8 cellular contexts compared by ENCODE assay signal in the genomic region with DNA sequence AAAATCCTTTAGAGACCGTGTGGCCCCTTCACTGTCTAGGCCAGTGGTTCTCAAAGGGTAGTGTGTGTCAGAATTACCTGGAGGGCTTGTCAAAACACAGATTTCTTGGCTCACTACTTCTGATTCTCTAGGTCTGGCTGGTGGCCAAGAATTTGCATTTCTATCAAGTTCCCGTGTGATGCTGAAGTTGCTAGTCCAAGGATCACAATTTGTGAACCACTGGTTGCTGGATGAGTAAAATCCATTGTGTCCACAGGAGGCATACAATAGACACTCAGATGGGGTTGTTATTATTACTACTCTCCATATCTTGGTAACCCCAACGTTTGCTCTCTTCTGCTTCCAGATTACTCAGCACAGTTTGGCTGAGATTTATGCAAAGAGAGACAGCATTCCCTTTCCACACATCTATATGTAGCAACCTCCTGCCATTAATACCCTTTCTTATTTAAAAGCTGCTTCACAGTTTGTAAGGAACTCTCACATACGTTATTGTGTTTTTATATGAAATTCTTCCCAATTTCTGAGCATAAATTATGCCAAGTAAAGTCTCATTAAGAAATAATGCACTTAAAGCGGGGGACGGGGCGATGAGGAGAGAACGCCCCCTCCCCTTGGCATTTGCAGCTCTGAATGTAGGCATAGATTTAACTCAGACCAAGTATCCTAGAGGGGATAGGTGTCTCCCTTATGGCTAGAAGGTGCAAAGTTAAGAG. TPM values are rescaled to one million over a fixed set of nuclear protein-coding genes. Genes with fewer than 3 reads are reported as not detected.
DNase-seq lines count a peak whose midpoint lies in the region; ATAC-seq and TF ChIP-seq lines count a peak whose summit lies in the region.

No MANE protein-coding gene starts in this region.

- peak overlapping the region; percentile 99 for H3K4me2 ChIP-seq in KMS-11

- H3K9ac ChIP-seq in KMS-11: peak overlapping the region; percentile 6; the same call in 1 of the 2 replicates

- POLR2A ChIA-PET in CD8-positive, alpha-beta T cell (lab: Charles Lee): interaction anchor here (0.7 to 3.7 kb wide), 5 partner anchors 16 to 431 kb away, joined by 3 to 17 read pairs (median 3); a partner anchor contains a TSS

- intact Hi-C loops in CD8-positive, alpha-beta T cell (cut with DNase I, micrococcal nuclease): loop anchor here (1.0 to 5.0 kb wide), 6 partner anchors 16 to 1695 kb away; a partner anchor contains a TSS
- intact Hi-C loops in spleen (cut with DNase I; ENCODE audit: low total_unique reads): loop anchor here (10.0 kb wide), 1 partner anchor 102 kb away; a partner anchor contains a TSS

- no peak overlapping the region for H3K27ac ChIP-seq in CD8-positive, alpha-beta T cell (ENCODE audit: low read depth, low read length)
- H3K27ac ChIP-seq in KMS-11: no peak overlapping the region
- peak overlapping the region in 2 of 8 donors; percentile 19 to 38 for H3K27ac ChIP-seq in spleen

- peak overlapping the region; percentile 22 for H3K27ac Mint-ChIP-seq in CD8-positive, alpha-beta T cell
- no peak overlapping the region for H3K27ac Mint-ChIP-seq in activated naive CD8-positive, alpha-beta T cell treated with anti-CD3 and anti-CD28 coated beads for 36 hours

- peaks cover 10% of the 10 kb centered on the region; the same call in 1 of the 2 replicates for H3K79me2 ChIP-seq in KMS-11 (ENCODE audit: insufficient read depth, low read depth)

- no peaks in the 10 kb centered on the region for H4K20me1 ChIP-seq in KMS-11 (ENCODE audit: insufficient read depth)

- peaks cover 12% of the 10 kb centered on the region for H3K4me1 ChIP-seq in CD8-positive, alpha-beta T cell (ENCODE audit: insufficient read depth, low read length)
- H3K4me1 ChIP-seq in KMS-11 (ENCODE audit: low read depth, poor library complexity, severe bottlenecking) (peaks cover 50% of the 10 kb centered on the region), spleen (peaks cover 12 to 43% (median 30%) of the 10 kb centered on the region in 6 donors)

- ATAC-seq in CD8-positive, alpha-beta T cell: no peak
- ATAC-seq in HG03457 (IDR thresholded peaks at IDR 0.05; ENCODE audit: unreplicated experiment) (no peak), GM18498 (IDR thresholded peaks at IDR 0.05; ENCODE audit: unreplicated experiment) (no peak)

- H3K36me3 ChIP-seq in CD8-positive, alpha-beta T cell (ENCODE audit: insufficient read depth, low read length): no peaks in the 10 kb centered on the region
- H3K36me3 ChIP-seq in KMS-11 (ENCODE audit: insufficient read depth) (no peaks in the 10 kb centered on the region), spleen (no peaks in the 10 kb centered on the region)

- peak overlapping the region; percentile 92 for H2AFZ ChIP-seq in KMS-11 (ENCODE audit: low read depth)

- H3K4me3 Mint-ChIP-seq in CD8-positive, alpha-beta T cell: peak overlapping the region; percentile 82
- H3K4me3 Mint-ChIP-seq in activated naive CD8-positive, alpha-beta T cell treated with anti-CD3 and anti-CD28 coated beads for 36 hours: peak overlapping the region; percentile 74

- no peak for TF ChIP-seq POLR2A in spleen (IDR thresholded peaks at IDR 0.05)

- peak overlapping the region; percentile 54 for H3K4me3 ChIP-seq in CD8-positive, alpha-beta T cell (ENCODE audit: low read depth, low read length)
- H3K4me3 ChIP-seq in KMS-11 (IDR thresholded peaks at IDR 0.05; ENCODE audit: insufficient read depth, low read depth, low read length) (peak overlapping the region; percentile 45), iPS-18c (ENCODE audit: insufficient read depth, low read depth, low read length) (peak overlapping the region; percentile 48), spleen (peak overlapping the region; percentile 50 to 84 (median 58))

- WGBS in spleen, 5 donors: 16 to 21% (median 18%) methylated on average over 8 of the region's 8 CpGs

- H3K4me1 Mint-ChIP-seq in CD8-positive, alpha-beta T cell (ENCODE audit: low read depth): peaks cover 31% of the 10 kb centered on the region
- peaks cover 33% of the 10 kb centered on the region for H3K4me1 Mint-ChIP-seq in activated naive CD8-positive, alpha-beta T cell treated with anti-CD3 and anti-CD28 coated beads for 36 hours

- DNase-seq in CD8-positive, alpha-beta T cell: peak in 1 of 7 experiments; percentile 36
- DNase-seq in activated naive CD8-positive, alpha-beta T cell treated with anti-CD3 and anti-CD28 coated beads for 36 hours: no peak
- no peak for DNase-seq in spleen
- DNase-seq in NCI-H1436 treated with DMSO at 0.1 percent for 48 hours (lab: John Stamatoyannopoulos, UW): no peak

- no peaks in the 10 kb centered on the region for H3K9me3 Mint-ChIP-seq in CD8-positive, alpha-beta T cell
- no peaks in the 10 kb centered on the region for H3K9me3 Mint-ChIP-seq in activated naive CD8-positive, alpha-beta T cell treated with anti-CD3 and anti-CD28 coated beads for 36 hours

- H3K36me3 Mint-ChIP-seq in CD8-positive, alpha-beta T cell: peaks cover 2% of the 10 kb centered on the region
- H3K36me3 Mint-ChIP-seq in activated naive CD8-positive, alpha-beta T cell treated with anti-CD3 and anti-CD28 coated beads for 36 hours: peaks cover 23% of the 10 kb centered on the region

- H3K9me3 ChIP-seq in CD8-positive, alpha-beta T cell (ENCODE audit: low read length): no peaks in the 10 kb centered on the region
- no peaks in the 10 kb centered on the region for H3K9me3 ChIP-seq in iPS-18c (ENCODE audit: control insufficient read depth, insufficient read depth, low read length)
- no peaks in the 10 kb centered on the region for H3K9me3 ChIP-seq in spleen

- peaks cover 5% of the 10 kb centered on the region for H3K27me3 Mint-ChIP-seq in CD8-positive, alpha-beta T cell (ENCODE audit: low read depth)
- H3K27me3 Mint-ChIP-seq in activated naive CD8-positive, alpha-beta T cell treated with anti-CD3 and anti-CD28 coated beads for 36 hours: peaks cover 17% of the 10 kb centered on the region

- H3K27me3 ChIP-seq in CD8-positive, alpha-beta T cell (ENCODE audit: insufficient read depth, low read length): no peaks in the 10 kb centered on the region
- peaks cover 3% of the 10 kb centered on the region; the same call in 1 of the 2 replicates for H3K27me3 ChIP-seq in KMS-11 (ENCODE audit: insufficient read depth, low read depth)
- H3K27me3 ChIP-seq in spleen (replicated peaks in 1 of 7): peaks cover 0 to 37% (median 0%) of the 10 kb centered on the region in 7 donors

- TF ChIP-seq CTCF in CD8-positive, alpha-beta T cell (IDR thresholded peaks at IDR 0.05): no peak
- TF ChIP-seq CTCF in KMS-11 (conservative IDR thresholded peaks at IDR 0.05; ENCODE audit: low read depth, low read length) (0 out of 2 replicates have a peak, but pooled peaks have one; percentile 14), spleen (IDR thresholded peaks at IDR 0.05 in 8 of 11, conservative IDR thresholded peaks at IDR 0.05 in 3 of 11) (no peak)

- CTCF ChIA-PET in CD8-positive, alpha-beta T cell (lab: Charles Lee): interaction anchor here (0.8 to 10.8 kb wide), 7 partner anchors 13 to 108 kb away, joined by 3 to 203 read pairs (median 13); a partner anchor contains a TSS

RNA-seq across cellular contexts. Expression of a gene that starts 0.7 kb away (rescaled TPM):
- total RNA-seq in CD8-positive, alpha-beta T cell: 1 to 10 TPM; 1.5 to 2.0 TPM
- 10 to 100 TPM; 13.3 to 14.0 TPM for total RNA-seq in activated naive CD8-positive, alpha-beta T cell treated with anti-CD3 and anti-CD28 coated beads for 36 hours
- 100 to 1,000 TPM in 1 of 7 donors, 10 to 100 TPM in 3, 1 to 10 TPM in 3; 2.9 to 146 (median 11.3) TPM for total RNA-seq in spleen
- polyA plus RNA-seq in spleen: 10 to 100 TPM in 1 of 3 donors, 1 to 10 TPM in 1, under 1 TPM in 1; 0.74 to 11.9 (median 1.2) TPM

RNA-seq across cellular contexts. Expression of a gene that starts 15.5 kb away (rescaled TPM):
- total RNA-seq in CD8-positive, alpha-beta T cell: 10 to 100 TPM; 15.4 to 17.2 TPM
- 10 to 100 TPM; 14.0 to 14.4 TPM for total RNA-seq in activated naive CD8-positive, alpha-beta T cell treated with anti-CD3 and anti-CD28 coated beads for 36 hours
- 10 to 100 TPM; 12.8 to 24.3 (median 18.2) TPM for total RNA-seq in spleen
- 1 to 10 TPM; 2.2 to 5.0 (median 2.3) TPM for polyA plus RNA-seq in spleen
